Comparison of ENCODE assay signal across 38 cellular contexts in genomic region chr3:98034036-98034435, GRCh38. TPM values are rescaled to one million over a fixed set of nuclear protein-coding genes. Genes with fewer than 3 reads are reported as not detected.
"Had no signal": no experiment of that assay in that cellular context is flagged by ENCODE, and none has a peak within 500 bp of the region (broad histone marks: within the 10 kb centered on the region; RNA-seq: fewer than 3 reads in every experiment).

No MANE protein-coding gene starts in this region.

- H3K27ac ChIP-seq: KMS-11 had no signal

- H3K4me2 ChIP-seq: KMS-11 had no signal

- H3K4me3 ChIP-seq: MG63 had no signal

- H3K36me3 ChIP-seq: MG63 had no signal

- H3K9ac ChIP-seq: KMS-11 had no signal

- DNase-seq: Karpas-422, Kasumi-1, MG63, MM.1S, MV-4-11, NCI-H1048, NCI-H1092, NCI-H1092 treated with DMSO at 0.1 percent for 48 hours, NCI-H1105, NCI-H1105 treated with DMSO at 0.1 percent for 48 hours, NCI-H1417, NCI-H1417 treated with DMSO at 0.1 percent for 48 hours, NCI-H1436, NCI-H1436 treated with DMSO at 0.1 percent for 48 hours, NCI-H146, NCI-H1694, NCI-H1694 treated with DMSO at 0.1 percent for 48 hours, NCI-H187, NCI-H187 treated with DMSO at 0.1 percent for 48 hours, NCI-H1930, NCI-H2029, NCI-H2029 treated with DMSO at 0.1 percent for 48 hours, NCI-H2081, NCI-H2081 treated with DMSO at 0.1 percent for 48 hours, NCI-H2107, NCI-H2171, NCI-H2171 treated with DMSO at 0.1 percent for 48 hours, NCI-H2227 treated with DMSO at 0.1 percent for 48 hours, NCI-H226, NCI-H345, NCI-H446, NCI-H446 treated with DMSO at 0.1 percent for 48 hours, NCI-H510A, NCI-H510A treated with DMSO at 0.1 percent for 48 hours had no signal

- H3K9me3 ChIP-seq: MG63 had no signal

RNA-seq across cellular contexts. Expression of gene GABRR3, which starts 1.1 kb away (rescaled TPM):
- total RNA-seq: LHCN-M2, MCF 10A, NCI-H460 had no signal

RNA-seq across cellular contexts. Expression of gene OR5AC2, which starts 52.9 kb away (rescaled TPM):
- total RNA-seq: LHCN-M2, MCF 10A, NCI-H460 had no signal
